Comparison of ENCODE assay signal across 1 cellular context in genomic region chr21:39968010-39968409, GRCh38.
TF ChIP-seq lines count a peak whose summit lies in the region.

No MANE protein-coding gene starts in this region.

TF ChIP-seq in GM23338, 12 proteins besides CTCF, POLR2A, EP300 and RAD21 (continued from another document):
- no peak for TF ChIP-seq REST (IDR thresholded peaks at IDR 0.05; ENCODE audit: unreplicated experiment)
- TF ChIP-seq ETS1 (IDR thresholded peaks at IDR 0.05), result no peak
- TF ChIP-seq ZNF462 (CRISPR knock-in tag; IDR thresholded peaks at IDR 0.05), result no peak
- no peak for TF ChIP-seq JUNB (IDR thresholded peaks at IDR 0.05; ENCODE audit: unreplicated experiment)
- no peak for TF ChIP-seq EZH2phosphoT487 (IDR thresholded peaks at IDR 0.05; ENCODE audit: unreplicated experiment)
- TF ChIP-seq EZH2 (IDR thresholded peaks at IDR 0.05; ENCODE audit: low read depth, unreplicated experiment), result no peak
- TF ChIP-seq CREB1 (CRISPR knock-in tag; IDR thresholded peaks at IDR 0.05; ENCODE audit: low read depth), result no peak
- no peak for TF ChIP-seq NANOG (IDR thresholded peaks at IDR 0.05; ENCODE audit: borderline replicate concordance)
- no peak for TF ChIP-seq STAT1 (IDR thresholded peaks at IDR 0.05; ENCODE audit: unreplicated experiment)
- no peak for TF ChIP-seq ZNF114 (CRISPR knock-in tag; IDR thresholded peaks at IDR 0.05)
